16 cellular contexts compared by ENCODE assay signal in the genomic region with DNA sequence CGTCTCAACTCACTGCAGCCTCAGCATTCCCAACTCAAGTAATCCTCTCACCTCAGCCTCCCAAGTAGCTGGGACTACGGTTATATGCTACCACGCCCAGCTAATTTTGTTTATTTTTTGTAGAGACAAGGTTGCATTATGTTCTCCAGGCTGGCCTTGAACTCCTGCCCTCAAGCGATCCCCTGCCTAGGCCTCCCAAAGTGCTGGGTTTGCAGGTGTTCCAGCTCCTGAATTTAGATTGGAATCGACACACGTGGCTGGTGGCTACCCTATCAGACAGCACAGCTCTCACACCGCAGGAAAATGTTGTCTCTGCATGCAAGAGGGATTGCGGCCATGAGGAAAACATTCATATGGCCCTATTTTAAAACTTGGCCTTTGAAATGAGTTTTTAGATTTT.
DNase-seq lines count a peak whose midpoint lies in the region; ATAC-seq, FAIRE-seq and TF ChIP-seq lines count a peak whose summit lies in the region.
"Had no signal": no experiment of that assay in that cellular context is flagged by ENCODE, and none has a peak within 500 bp of the region (broad histone marks: within the 10 kb centered on the region; RNA-seq: fewer than 3 reads in every experiment).

No MANE protein-coding gene starts in this region.

- no peak for DNase-seq in K562 (ENCODE audit: extremely low read depth in 1 of 4, low spot score in 3 of 4)
- no peak for DNase-seq in activated naive CD8-positive, alpha-beta T cell treated with anti-CD3 and anti-CD28 coated beads, Interleukin-2, amount 50 U/mL, for 24 hours
- DNase-seq in epidermal melanocyte (ENCODE audit: insufficient read length, low spot score): no peak
- no peak for DNase-seq in DMS 273 treated with DMSO at 0.1 percent for 48 hours (lab: John Stamatoyannopoulos, UW)
- DNase-seq: Calu3; CD4-positive, alpha-beta memory T cell; COR-L47; DMS153; DND-41; H7; HCEC 1CT had no signal

- no peak overlapping the region for H3K9ac ChIP-seq in K562 (ENCODE audit: insufficient read depth in 1 of 2, low read depth in 2 of 2, low read length in 2 of 2)
- no peak overlapping the region for H3K9ac ChIP-seq in neural cell (ENCODE audit: low read length)

- FAIRE-seq in K562 (lab: Jason Lieb, UNC): no peak
- FAIRE-seq: G401.6, GM12892, H1 had no signal

- H3K4me1 Mint-ChIP-seq in activated naive CD8-positive, alpha-beta T cell treated with anti-CD3 and anti-CD28 coated beads, Interleukin-2, amount 50 U/mL, for 24 hours: no peaks in the 10 kb centered on the region
- H3K4me1 Mint-ChIP-seq: CD4-positive, alpha-beta memory T cell had no signal

- H3K36me3 Mint-ChIP-seq in activated naive CD8-positive, alpha-beta T cell treated with anti-CD3 and anti-CD28 coated beads, Interleukin-2, amount 50 U/mL, for 24 hours (ENCODE audit: low read depth): no peaks in the 10 kb centered on the region
- H3K36me3 Mint-ChIP-seq: CD4-positive, alpha-beta memory T cell had no signal

- H3K9me1 ChIP-seq in K562 (ENCODE audit: control insufficient read depth, insufficient read depth, low read length): no peaks in the 10 kb centered on the region

- CTCF ChIA-PET in HEK293 (lab: Yijun Ruan, JAX) (interaction anchor here (2.3 kb wide), 1 partner anchor 18 kb away, joined by 8 read pairs; no protein-coding TSS in a partner anchor), K562 (lab: Yijun Ruan, JAX; ENCODE audit: low intra/inter-chr PET ratio) (no interaction called here)

- ATAC-seq in K562: peak; percentile 25; the same call in 1 of the 3 replicates
- ATAC-seq in activated naive CD8-positive, alpha-beta T cell treated with anti-CD3 and anti-CD28 coated beads, Interleukin-2, amount 50 U/mL, for 24 hours: no peak

- in situ Hi-C loops in K562 (cut with MboI): no loop called here

- no peak overlapping the region for H3K27ac ChIP-seq in HEK293 (ENCODE audit: extremely low read depth, low read depth, low read length)
- no peak overlapping the region for H3K27ac ChIP-seq in K562 (ENCODE audit: extremely low read depth, low read depth, low read length)
- H3K27ac ChIP-seq in neural cell (ENCODE audit: low read length): peak overlapping the region; percentile 74

- peaks cover 3% of the 10 kb centered on the region for H3K27me3 Mint-ChIP-seq in activated naive CD8-positive, alpha-beta T cell treated with anti-CD3 and anti-CD28 coated beads, Interleukin-2, amount 50 U/mL, for 24 hours

- TF ChIP-seq RAD21 in K562 (CRISPR knock-in tag; conservative IDR thresholded peaks at IDR 0.05 in 1 of 2, IDR thresholded peaks at IDR 0.05 in 1 of 2): no peak
- no peak for TF ChIP-seq RAD21 in neural cell (conservative IDR thresholded peaks at IDR 0.05)

- H4K20me1 ChIP-seq in K562 (replicated peaks; ENCODE audit: control insufficient read depth, insufficient read depth, low read length): no peaks in the 10 kb centered on the region; the same call in 1 of the 2 replicates
- no peaks in the 10 kb centered on the region for H4K20me1 ChIP-seq in neural cell (ENCODE audit: insufficient read depth)

- no peak overlapping the region for H3K4me3 Mint-ChIP-seq in activated naive CD8-positive, alpha-beta T cell treated with anti-CD3 and anti-CD28 coated beads, Interleukin-2, amount 50 U/mL, for 24 hours
- H3K4me3 Mint-ChIP-seq: CD4-positive, alpha-beta memory T cell had no signal

- H3K36me3 ChIP-seq in HEK293 (ENCODE audit: control insufficient read depth in 2 of 2, insufficient read depth in 1 of 2, low read length in 2 of 2) (no peaks in the 10 kb centered on the region), K562 (ENCODE audit: control insufficient read depth, insufficient read depth, low read length) (no peaks in the 10 kb centered on the region), neural cell (ENCODE audit: insufficient read depth, low read length) (no peaks in the 10 kb centered on the region)

- 4% methylated on average over 8 of the region's 8 CpGs for WGBS in K562 (ENCODE audit: insufficient coverage, low coverage, missing lambda C conversion rate)

- TF ChIP-seq POLR2A in K562 (conservative IDR thresholded peaks at IDR 0.05): no peak

- H3K4me1 ChIP-seq in HEK293 (ENCODE audit: control insufficient read depth, insufficient read depth, low read length) (no peaks in the 10 kb centered on the region), K562 (replicated peaks in 1 of 2; ENCODE audit: control insufficient read depth in 2 of 2, insufficient read depth in 2 of 2, low read length in 2 of 2) (no peaks in the 10 kb centered on the region)

- TF ChIP-seq EP300 in K562 (IDR thresholded peaks at IDR 0.05; ENCODE audit: low read length): no peak
- no peak for TF ChIP-seq EP300 in neural cell (conservative IDR thresholded peaks at IDR 0.05; ENCODE audit: poor library complexity, severe bottlenecking)

- POLR2A ChIA-PET in HEK293 (lab: Yijun Ruan, JAX) (no interaction called here), K562 (lab: Yijun Ruan, JAX) (interaction anchor here (0.5 to 1.4 kb wide), 3 partner anchors 12 to 366 kb away, joined by 3 to 4 read pairs (median 3); no protein-coding TSS in a partner anchor)

- H2AFZ ChIP-seq in K562 (ENCODE audit: low read depth, low read length): no peak overlapping the region
- H2AFZ ChIP-seq in neural cell (ENCODE audit: low read depth, low read length): no peak overlapping the region

- no peaks in the 10 kb centered on the region for H3K9me3 Mint-ChIP-seq in activated naive CD8-positive, alpha-beta T cell treated with anti-CD3 and anti-CD28 coated beads, Interleukin-2, amount 50 U/mL, for 24 hours
- H3K9me3 Mint-ChIP-seq: CD4-positive, alpha-beta memory T cell had no signal

- no TSS peak for BruUV-seq in K562 (replicated peaks; lab: Mats Ljungman, UMichigan)

- no peaks in the 10 kb centered on the region for H3K9me2 ChIP-seq in neural cell (ENCODE audit: insufficient read depth, low read length)

- H3K4me3 ChIP-seq in HEK293 (ENCODE audit: low read depth, low read length): no peak overlapping the region
- no peak overlapping the region for H3K4me3 ChIP-seq in K562
- peak overlapping the region; percentile 54 for H3K4me3 ChIP-seq in neural cell (ENCODE audit: low read length)

- TF ChIP-seq CTCF in HEK293 (tag by site-specific recombination; IDR thresholded peaks at IDR 0.05): no peak
- no peak for TF ChIP-seq CTCF in K562 (IDR thresholded peaks at IDR 0.05 in 2 of 3, conservative IDR thresholded peaks at IDR 0.05 in 1 of 3; ENCODE audit: insufficient read depth in 2 of 3, low read depth in 1 of 3, low read length in 3 of 3)
- TF ChIP-seq CTCF in neural cell (IDR thresholded peaks at IDR 0.05; ENCODE audit: poor library complexity, severe bottlenecking): no peak

- H3K27ac Mint-ChIP-seq in activated naive CD8-positive, alpha-beta T cell treated with anti-CD3 and anti-CD28 coated beads, Interleukin-2, amount 50 U/mL, for 24 hours: no peak overlapping the region
- H3K27ac Mint-ChIP-seq: CD4-positive, alpha-beta memory T cell had no signal

- no peaks in the 10 kb centered on the region for H3F3A ChIP-seq in neural cell (ENCODE audit: insufficient read depth, low read length, poor library complexity, severe bottlenecking)

- intact Hi-C loops in K562 (cut with micrococcal nuclease): no loop called here

- no peak overlapping the region for H3K4me2 ChIP-seq in K562 (ENCODE audit: insufficient read depth, low read length)
- H3K4me2 ChIP-seq in neural cell (ENCODE audit: low read length): no peak overlapping the region

- H3K9me3 ChIP-seq in HEK293 (ENCODE audit: control insufficient read depth, insufficient read depth, low read depth, low read length) (no peaks in the 10 kb centered on the region), K562 (replicated peaks; ENCODE audit: control insufficient read depth, insufficient read depth, low read depth, low read length) (no peaks in the 10 kb centered on the region), neural cell (ENCODE audit: low read length) (no peaks in the 10 kb centered on the region)

- H3K79me2 ChIP-seq in K562 (ENCODE audit: control insufficient read depth, insufficient read depth, low read length): no peaks in the 10 kb centered on the region
- H3K79me2 ChIP-seq in neural cell (replicated peaks; ENCODE audit: insufficient read depth, low read length): no peaks in the 10 kb centered on the region

- H3K27me3 ChIP-seq in K562 (ENCODE audit: control insufficient read depth in 2 of 2, insufficient read depth in 2 of 2, low read length in 2 of 2) (peaks cover 61 to 75% of the 10 kb centered on the region in 2 experiments), neural cell (ENCODE audit: insufficient read depth, low read depth, low read length) (no peaks in the 10 kb centered on the region)

TF ChIP-seq in HEK293, 187 proteins besides CTCF, POLR2A, EP300 and RAD21 (continues in another document):
- peak; percentile 76 for TF ChIP-seq GLIS1 (tag by site-specific recombination; IDR thresholded peaks at IDR 0.05)
- no peak for TF ChIP-seq ZNF561 (tag by site-specific recombination; IDR thresholded peaks at IDR 0.05; ENCODE audit: borderline replicate concordance)

TF ChIP-seq in K562, 482 proteins besides CTCF, POLR2A, EP300 and RAD21 (continues in another document):
- TF ChIP-seq, protein P1, sequence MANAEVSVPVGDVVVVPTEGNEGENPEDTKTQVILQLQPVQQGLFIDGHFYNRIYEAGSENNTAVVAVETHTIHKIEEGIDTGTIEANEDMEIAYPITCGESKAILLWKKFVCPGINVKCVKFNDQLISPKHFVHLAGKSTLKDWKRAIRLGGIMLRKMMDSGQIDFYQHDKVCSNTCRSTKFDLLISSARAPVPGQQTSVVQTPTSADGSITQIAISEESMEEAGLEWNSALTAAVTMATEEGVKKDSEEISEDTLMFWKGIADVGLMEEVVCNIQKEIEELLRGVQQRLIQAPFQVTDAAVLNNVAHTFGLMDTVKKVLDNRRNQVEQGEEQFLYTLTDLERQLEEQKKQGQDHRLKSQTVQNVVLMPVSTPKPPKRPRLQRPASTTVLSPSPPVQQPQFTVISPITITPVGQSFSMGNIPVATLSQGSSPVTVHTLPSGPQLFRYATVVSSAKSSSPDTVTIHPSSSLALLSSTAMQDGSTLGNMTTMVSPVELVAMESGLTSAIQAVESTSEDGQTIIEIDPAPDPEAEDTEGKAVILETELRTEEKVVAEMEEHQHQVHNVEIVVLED (CRISPR knock-in tag; IDR thresholded peaks at IDR 0.05): no peak
- TF ChIP-seq DDX20 (tag; IDR thresholded peaks at IDR 0.05; ENCODE audit: low read depth): no peak

TF ChIP-seq in neural cell, 6 proteins besides CTCF, POLR2A, EP300 and RAD21:
- no peak for TF ChIP-seq SMC3 (conservative IDR thresholded peaks at IDR 0.05; ENCODE audit: poor library complexity)
- TF ChIP-seq MXI1 (conservative IDR thresholded peaks at IDR 0.05; ENCODE audit: poor library complexity, severe bottlenecking): no peak
- no peak for TF ChIP-seq TAF1 (IDR thresholded peaks at IDR 0.05; ENCODE audit: low read depth)
- no peak for TF ChIP-seq POLR2AphosphoS5 (IDR thresholded peaks at IDR 0.05)
TF ChIP-seq in neural cell: peak in this region for 0.
